Comparison of ENCODE assay signal across 8 cellular contexts in the genomic region with DNA sequence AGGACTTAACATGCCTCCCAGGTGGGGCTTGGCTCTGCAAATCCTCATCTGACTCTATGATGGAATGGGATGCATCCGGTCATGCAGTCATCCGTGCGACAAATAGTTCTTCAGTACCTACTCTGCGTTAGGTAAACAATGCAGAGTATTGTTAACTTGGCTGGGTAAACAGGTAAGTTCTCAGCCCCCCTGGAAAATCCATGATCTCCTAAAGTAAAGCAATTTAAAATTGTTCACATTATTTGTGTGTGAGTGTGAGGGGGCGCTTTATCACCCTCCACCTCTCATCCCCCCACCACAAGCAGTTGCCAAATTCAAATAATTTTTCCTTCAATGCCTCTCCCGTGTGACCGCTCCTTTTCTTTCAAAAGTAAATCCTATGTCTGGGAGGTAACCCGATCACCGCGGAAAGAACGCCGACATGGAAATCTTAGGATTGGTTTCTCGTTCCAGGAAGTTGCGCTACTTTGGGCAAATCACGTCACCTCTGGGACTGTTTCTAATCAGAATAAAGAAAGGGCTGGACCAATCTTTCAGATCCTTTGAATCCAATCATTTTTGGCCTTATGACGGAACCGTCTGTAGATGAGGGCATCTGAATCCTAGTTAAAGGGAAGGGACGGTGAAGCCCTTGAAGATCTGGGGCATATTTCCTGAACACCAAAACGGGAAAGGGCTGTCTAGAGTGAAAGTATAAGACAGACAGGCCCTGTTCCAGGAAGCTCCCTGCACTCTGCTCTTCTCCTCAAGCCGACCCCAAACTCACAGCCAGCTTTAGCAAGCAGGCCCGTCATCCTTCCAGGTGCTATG. TPM values are rescaled to one million over a fixed set of nuclear protein-coding genes. Genes with fewer than 3 reads are reported as not detected.
DNase-seq lines count a peak whose midpoint lies in the region; ATAC-seq and TF ChIP-seq lines count a peak whose summit lies in the region.

No MANE protein-coding gene starts in this region.

- no peak for TF ChIP-seq CTCF in upper lobe of right lung (IDR thresholded peaks at IDR 0.05)
- TF ChIP-seq CTCF in CD4-positive, alpha-beta T cell (IDR thresholded peaks at IDR 0.05): no peak

- H3K4me1 ChIP-seq in endocrine pancreas (ENCODE audit: control insufficient read depth, insufficient read depth, low read length): no peaks in the 10 kb centered on the region
- H3K4me1 ChIP-seq in mesendoderm (ENCODE audit: control insufficient read depth, low read depth, low read length): peaks cover 17% of the 10 kb centered on the region
- peaks cover 8% of the 10 kb centered on the region for H3K4me1 ChIP-seq in upper lobe of right lung

- peak overlapping the region; percentile 86 for H3K56ac ChIP-seq in mesendoderm (ENCODE audit: low read length)

- peak overlapping the region; percentile 89 for H2BK120ac ChIP-seq in mesendoderm (ENCODE audit: low read depth, low read length)

- H3K27ac Mint-ChIP-seq in CD4-positive, alpha-beta T cell: no peak overlapping the region

- H4K5ac ChIP-seq in mesendoderm (ENCODE audit: low read length): peak overlapping the region; percentile 60

- H3K9me3 ChIP-seq in endocrine pancreas (ENCODE audit: control insufficient read depth, low read length) (no peaks in the 10 kb centered on the region), upper lobe of right lung (no peaks in the 10 kb centered on the region)
- no peaks in the 10 kb centered on the region for H3K9me3 ChIP-seq in CD4-positive, alpha-beta T cell (ENCODE audit: control insufficient read depth, low read length)

- peak overlapping the region; percentile 0 for H4K8ac ChIP-seq in mesendoderm (ENCODE audit: low read depth, low read length)

- peak overlapping the region; percentile 87 for H3K4ac ChIP-seq in mesendoderm (ENCODE audit: low read depth, low read length)

- H3K36me3 Mint-ChIP-seq in CD4-positive, alpha-beta T cell (ENCODE audit: low read depth): no peaks in the 10 kb centered on the region

- peak overlapping the region; percentile 1 for H3K4me2 ChIP-seq in mesendoderm (ENCODE audit: low read length)

- peak overlapping the region; percentile 19 for H3K9ac ChIP-seq in endocrine pancreas (ENCODE audit: control insufficient read depth, insufficient read depth, low read length)
- peak overlapping the region; percentile 71 for H3K9ac ChIP-seq in mesendoderm (ENCODE audit: low read length)

- H3K27ac ChIP-seq in mesendoderm (ENCODE audit: low read depth, low read length) (peak overlapping the region; percentile 100), upper lobe of right lung (peak overlapping the region; percentile 26)
- no peak overlapping the region for H3K27ac ChIP-seq in CD4-positive, alpha-beta T cell (ENCODE audit: low read depth, low read length)

- H3K9me3 Mint-ChIP-seq in CD4-positive, alpha-beta T cell: no peaks in the 10 kb centered on the region

- POLR2A ChIA-PET in CD4-positive, alpha-beta T cell (lab: Charles Lee): no interaction called here

- no peaks in the 10 kb centered on the region for H3K79me1 ChIP-seq in mesendoderm (ENCODE audit: low read length)

- ATAC-seq in upper lobe of right lung (peak; percentile 72), GM19023 (IDR thresholded peaks at IDR 0.05; ENCODE audit: unreplicated experiment) (no peak)
- ATAC-seq in CD4-positive, alpha-beta T cell (ENCODE audit: poor library complexity): no peak

- no peaks in the 10 kb centered on the region for H3K27me3 ChIP-seq in endocrine pancreas (ENCODE audit: control insufficient read depth, insufficient read depth, low read length)
- no peaks in the 10 kb centered on the region for H3K27me3 ChIP-seq in mesendoderm (ENCODE audit: insufficient read depth, low read length, poor library complexity)
- H3K27me3 ChIP-seq in upper lobe of right lung: no peaks in the 10 kb centered on the region
- H3K27me3 ChIP-seq in CD4-positive, alpha-beta T cell (ENCODE audit: control insufficient read depth, insufficient read depth, low read length): no peaks in the 10 kb centered on the region

- DNase-seq in NCI-H146 (lab: John Stamatoyannopoulos, UW): peak; percentile 48
- no peak for DNase-seq in NCI-H146 treated with DMSO at 0.1 percent for 48 hours (lab: John Stamatoyannopoulos, UW; ENCODE audit: unreplicated experiment)
- peak; percentile 87 for DNase-seq in mesendoderm
- DNase-seq in upper lobe of right lung: peak; percentile 1
- no peak for DNase-seq in CD4-positive, alpha-beta T cell
- DNase-seq in posterior cingulate gyrus: no peak

- H3K4me3 Mint-ChIP-seq in CD4-positive, alpha-beta T cell: no peak overlapping the region

- no CpG with 5 or more reads among the region's 21 CpGs for WGBS in mesendoderm (ENCODE audit: extremely low coverage, insufficient coverage, low lambda C conversion rate)

- peaks cover 4% of the 10 kb centered on the region for H3K27me3 Mint-ChIP-seq in CD4-positive, alpha-beta T cell

- H3K36me3 ChIP-seq in endocrine pancreas (ENCODE audit: control insufficient read depth, insufficient read depth, low read length): no peaks in the 10 kb centered on the region
- H3K36me3 ChIP-seq in mesendoderm (ENCODE audit: control insufficient read depth, insufficient read depth, low read length): no peaks in the 10 kb centered on the region
- no peaks in the 10 kb centered on the region for H3K36me3 ChIP-seq in upper lobe of right lung

- H3K79me2 ChIP-seq in mesendoderm (ENCODE audit: control insufficient read depth, insufficient read depth, low read length): no peaks in the 10 kb centered on the region

- H3K18ac ChIP-seq in mesendoderm (ENCODE audit: low read length): peak overlapping the region; percentile 93

- H2BK15ac ChIP-seq in mesendoderm (replicated peaks; ENCODE audit: low read depth): peak overlapping the region; percentile 59

- CTCF ChIA-PET in CD4-positive, alpha-beta T cell (lab: Charles Lee): no interaction called here

- intact Hi-C loops in upper lobe of right lung (cut with DNase I): no loop called here
- intact Hi-C loops in CD4-positive, alpha-beta T cell (cut with DNase I, micrococcal nuclease): no loop called here
- intact Hi-C loops in posterior cingulate gyrus (cut with DNase I): no loop called here

- peak overlapping the region; percentile 37 for H2AK5ac ChIP-seq in mesendoderm (ENCODE audit: low read length)

- no peak overlapping the region for H3K23ac ChIP-seq in mesendoderm (ENCODE audit: low read length)

- no peaks in the 10 kb centered on the region for H3K4me1 Mint-ChIP-seq in CD4-positive, alpha-beta T cell (ENCODE audit: low read depth)

- H3K4me3 ChIP-seq in endocrine pancreas (ENCODE audit: control insufficient read depth, insufficient read depth, low read length) (peak overlapping the region; percentile 65), mesendoderm (ENCODE audit: low read length) (no peak overlapping the region), upper lobe of right lung (peak overlapping the region; percentile 32)

- peak overlapping the region; percentile 75 for H2BK5ac ChIP-seq in mesendoderm (ENCODE audit: low read length)

RNA-seq across cellular contexts. Expression of a gene that starts 44.0 kb away (rescaled TPM):
- 320 TPM for polyA plus RNA-seq in mesendoderm (2013, experiment 1 of 2)
- polyA plus RNA-seq in mesendoderm (2013, experiment 2 of 2): 315 TPM
- total RNA-seq in upper lobe of right lung: 45.7 TPM
- 100 to 1,000 TPM; 103 to 119 TPM for total RNA-seq in CD4-positive, alpha-beta T cell

Comparison
In these comparisons a context has a peak if more than half of its experiments do, and no peak if none do; other contexts are left out.
1. DNase-seq: peak in NCI-H146 (single experiment), mesendoderm (single experiment) and upper lobe of right lung (single experiment); none in NCI-H146 treated with DMSO at 0.1 percent for 48 hours (single experiment), CD4-positive, alpha-beta T cell (0 of 10) and posterior cingulate gyrus (0 of 10).